ENCODE assay signal across 17 cellular contexts in genomic region chr3:146513386-146514051, GRCh38. TPM values are rescaled to one million over a fixed set of nuclear protein-coding genes. Genes with fewer than 3 reads are reported as not detected.
DNase-seq lines count a peak whose midpoint lies in the region; ATAC-seq and TF ChIP-seq lines count a peak whose summit lies in the region.
"Had no signal": no experiment of that assay in that cellular context is flagged by ENCODE, and none has a peak within 500 bp of the region (broad histone marks: within the 10 kb centered on the region; RNA-seq: fewer than 3 reads in every experiment).

No MANE protein-coding gene starts in this region.

- H3K27ac ChIP-seq in foreskin keratinocyte, result no peak overlapping the region
- H3K27ac ChIP-seq: Peyer's patch, thyroid gland had no signal

- H3K27me3 Mint-ChIP-seq in stimulated activated naive CD8-positive, alpha-beta T cell treated with anti-CD3 and anti-CD28 coated beads, Interleukin-15, Interleukin-2, amounts not matched to agents 100 ng/mL and 50 ng/mL, for 24 hours, result no peaks in the 10 kb centered on the region
- H3K27me3 Mint-ChIP-seq in stimulated activated naive CD8-positive, alpha-beta T cell treated with anti-CD3 and anti-CD28 coated beads, Interleukin-15, amount 100 ng/mL, for 72 hours, result no peaks in the 10 kb centered on the region
- no peaks in the 10 kb centered on the region for H3K27me3 Mint-ChIP-seq in T-helper 2 cell treated with Interferon-gamma antibody and Interleukin-4, amounts not matched to agents 5 μg/mL and 100 μg/mL, for 36 hours (ENCODE audit: low read depth)
- no peaks in the 10 kb centered on the region for H3K27me3 Mint-ChIP-seq in chondrocyte (ENCODE audit: low read depth)
- H3K27me3 Mint-ChIP-seq: activated T-cell treated with anti-CD3 and anti-CD28 coated beads, Interleukin-2, amount 50 U/mL, for 24 hours had no signal

- peaks cover 50% of the 10 kb centered on the region for H3K36me3 Mint-ChIP-seq in stimulated activated naive CD8-positive, alpha-beta T cell treated with anti-CD3 and anti-CD28 coated beads, Interleukin-15, Interleukin-2, amounts not matched to agents 100 ng/mL and 50 ng/mL, for 24 hours (ENCODE audit: low read depth)
- peaks cover 38% of the 10 kb centered on the region for H3K36me3 Mint-ChIP-seq in T-helper 2 cell treated with Interferon-gamma antibody and Interleukin-4, amounts not matched to agents 5 μg/mL and 100 μg/mL, for 36 hours (ENCODE audit: low read depth)
- H3K36me3 Mint-ChIP-seq in chondrocyte (ENCODE audit: low read depth), result peaks cover 4% of the 10 kb centered on the region

- H3K4me3 Mint-ChIP-seq in stimulated activated naive CD8-positive, alpha-beta T cell treated with anti-CD3 and anti-CD28 coated beads, Interleukin-15, Interleukin-2, amounts not matched to agents 100 ng/mL and 50 ng/mL, for 24 hours, result no peak overlapping the region
- no peak overlapping the region for H3K4me3 Mint-ChIP-seq in stimulated activated naive CD8-positive, alpha-beta T cell treated with anti-CD3 and anti-CD28 coated beads, Interleukin-15, amount 100 ng/mL, for 72 hours
- H3K4me3 Mint-ChIP-seq in T-helper 2 cell treated with Interferon-gamma antibody and Interleukin-4, amounts not matched to agents 5 μg/mL and 100 μg/mL, for 36 hours, result peak overlapping the region; percentile 24
- no peak overlapping the region for H3K4me3 Mint-ChIP-seq in chondrocyte (ENCODE audit: unreplicated experiment)
- H3K4me3 Mint-ChIP-seq: activated T-cell treated with anti-CD3 and anti-CD28 coated beads, Interleukin-2, amount 50 U/mL, for 24 hours had no signal

- no peak for TF ChIP-seq CTCF in foreskin keratinocyte (conservative IDR thresholded peaks at IDR 0.05)
- no peak for TF ChIP-seq CTCF in chondrocyte (IDR thresholded peaks at IDR 0.05)

- no peak for DNase-seq in stimulated activated naive CD8-positive, alpha-beta T cell treated with anti-CD3 and anti-CD28 coated beads, Interleukin-15, amount 100 ng/mL, for 72 hours
- no peak for DNase-seq in T-helper 2 cell treated with Interferon-gamma antibody and Interleukin-4, amounts not matched to agents 5 μg/mL and 100 μg/mL, for 36 hours (ENCODE audit: low spot score)
- peak; percentile 53 to 79 for DNase-seq in foreskin keratinocyte
- no peak for DNase-seq in effector CD8-positive, alpha-beta T cell (lab: John Stamatoyannopoulos, UW)
- DNase-seq in chondrocyte (ENCODE audit: low spot score), result no peak
- no peak for DNase-seq in activated effector memory CD4-positive, alpha-beta T cell treated with anti-CD3 and anti-CD28 coated beads, Interleukin-2, amount 50 U/mL, for 16 hours
- DNase-seq: activated T-cell treated with anti-CD3 and anti-CD28 coated beads, Interleukin-2, amount 50 U/mL, for 24 hours; body of pancreas; EL; glutamatergic neuron; NCI-H1436 treated with DMSO at 0.1 percent for 48 hours; Peyer's patch; thyroid gland had no signal

- peaks cover 29% of the 10 kb centered on the region for H3K4me1 Mint-ChIP-seq in stimulated activated naive CD8-positive, alpha-beta T cell treated with anti-CD3 and anti-CD28 coated beads, Interleukin-15, Interleukin-2, amounts not matched to agents 100 ng/mL and 50 ng/mL, for 24 hours (ENCODE audit: low read depth)
- peaks cover 33% of the 10 kb centered on the region for H3K4me1 Mint-ChIP-seq in stimulated activated naive CD8-positive, alpha-beta T cell treated with anti-CD3 and anti-CD28 coated beads, Interleukin-15, amount 100 ng/mL, for 72 hours
- H3K4me1 Mint-ChIP-seq in T-helper 2 cell treated with Interferon-gamma antibody and Interleukin-4, amounts not matched to agents 5 μg/mL and 100 μg/mL, for 36 hours (ENCODE audit: low read depth), result peaks cover 24% of the 10 kb centered on the region
- H3K4me1 Mint-ChIP-seq in chondrocyte (ENCODE audit: low read depth), result peaks cover 7% of the 10 kb centered on the region

- no peaks in the 10 kb centered on the region for H3K27me3 ChIP-seq in foreskin keratinocyte
- H3K27me3 ChIP-seq: body of pancreas, Peyer's patch, thyroid gland had no signal

- H3K27ac Mint-ChIP-seq in stimulated activated naive CD8-positive, alpha-beta T cell treated with anti-CD3 and anti-CD28 coated beads, Interleukin-15, Interleukin-2, amounts not matched to agents 100 ng/mL and 50 ng/mL, for 24 hours, result peak overlapping the region; percentile 45
- no peak overlapping the region for H3K27ac Mint-ChIP-seq in stimulated activated naive CD8-positive, alpha-beta T cell treated with anti-CD3 and anti-CD28 coated beads, Interleukin-15, amount 100 ng/mL, for 72 hours
- peak overlapping the region; percentile 17 for H3K27ac Mint-ChIP-seq in T-helper 2 cell treated with Interferon-gamma antibody and Interleukin-4, amounts not matched to agents 5 μg/mL and 100 μg/mL, for 36 hours
- H3K27ac Mint-ChIP-seq in chondrocyte (ENCODE audit: unreplicated experiment), result no peak overlapping the region

- ATAC-seq in stimulated activated naive CD8-positive, alpha-beta T cell treated with anti-CD3 and anti-CD28 coated beads, Interleukin-15, amount 100 ng/mL, for 72 hours, result no peak
- peak; percentile 21 for ATAC-seq in foreskin keratinocyte
- no peak for ATAC-seq in HG02623 (IDR thresholded peaks at IDR 0.05; ENCODE audit: unreplicated experiment)
- ATAC-seq: body of pancreas had no signal

- H3K4me1 ChIP-seq in foreskin keratinocyte, result no peaks in the 10 kb centered on the region
- H3K4me1 ChIP-seq: thyroid gland had no signal

- no peaks in the 10 kb centered on the region for H3K9me3 Mint-ChIP-seq in stimulated activated naive CD8-positive, alpha-beta T cell treated with anti-CD3 and anti-CD28 coated beads, Interleukin-15, Interleukin-2, amounts not matched to agents 100 ng/mL and 50 ng/mL, for 24 hours
- H3K9me3 Mint-ChIP-seq in stimulated activated naive CD8-positive, alpha-beta T cell treated with anti-CD3 and anti-CD28 coated beads, Interleukin-15, amount 100 ng/mL, for 72 hours, result no peaks in the 10 kb centered on the region
- no peaks in the 10 kb centered on the region for H3K9me3 Mint-ChIP-seq in T-helper 2 cell treated with Interferon-gamma antibody and Interleukin-4, amounts not matched to agents 5 μg/mL and 100 μg/mL, for 36 hours
- H3K9me3 Mint-ChIP-seq in chondrocyte (ENCODE audit: low read depth), result no peaks in the 10 kb centered on the region
- H3K9me3 Mint-ChIP-seq: activated T-cell treated with anti-CD3 and anti-CD28 coated beads, Interleukin-2, amount 50 U/mL, for 24 hours had no signal

RNA-seq across cellular contexts. Expression of gene PLSCR1, which starts 30.9 kb away (rescaled TPM):
- total RNA-seq in foreskin keratinocyte (147 and 160 TPM in 2 replicates), chondrocyte (21.5 to 34.6 TPM (median 23.9 TPM) in 3 replicates)
- 86.7 and 98.0 TPM in 2 replicates for polyA plus RNA-seq in foreskin keratinocyte

RNA-seq across cellular contexts. Expression of gene PLSCR2, which starts 44.2 kb away (rescaled TPM):
- not detected in 2 replicates for total RNA-seq in foreskin keratinocyte
- polyA plus RNA-seq in foreskin keratinocyte, result not detected in 2 replicates
- total RNA-seq in chondrocyte, result not detected in 3 replicates
- total RNA-seq: body of pancreas, Peyer's patch, pulmonary artery endothelial cell, thyroid gland had no signal
- polyA plus RNA-seq: BJ had no signal

Comparison
In these comparisons a context has a peak if more than half of its experiments do, and no peak if none do; other contexts are left out.
1. H3K27ac Mint-ChIP-seq: peak in stimulated activated naive CD8-positive, alpha-beta T cell treated with anti-CD3 and anti-CD28 coated beads, Interleukin-15, Interleukin-2, amounts not matched to agents 100 ng/mL and 50 ng/mL, for 24 hours (single experiment) and T-helper 2 cell treated with Interferon-gamma antibody and Interleukin-4, amounts not matched to agents 5 μg/mL and 100 μg/mL, for 36 hours (single experiment); none in stimulated activated naive CD8-positive, alpha-beta T cell treated with anti-CD3 and anti-CD28 coated beads, Interleukin-15, amount 100 ng/mL, for 72 hours (0 of 2) and chondrocyte (single experiment).
2. DNase-seq: peak in foreskin keratinocyte (2 of 2); none in stimulated activated naive CD8-positive, alpha-beta T cell treated with anti-CD3 and anti-CD28 coated beads, Interleukin-15, amount 100 ng/mL, for 72 hours (0 of 2), T-helper 2 cell treated with Interferon-gamma antibody and Interleukin-4, amounts not matched to agents 5 μg/mL and 100 μg/mL, for 36 hours (single experiment), effector CD8-positive, alpha-beta T cell (single experiment), chondrocyte (single experiment) and activated effector memory CD4-positive, alpha-beta T cell treated with anti-CD3 and anti-CD28 coated beads, Interleukin-2, amount 50 U/mL, for 16 hours (single experiment).